In the genomic region with DNA sequence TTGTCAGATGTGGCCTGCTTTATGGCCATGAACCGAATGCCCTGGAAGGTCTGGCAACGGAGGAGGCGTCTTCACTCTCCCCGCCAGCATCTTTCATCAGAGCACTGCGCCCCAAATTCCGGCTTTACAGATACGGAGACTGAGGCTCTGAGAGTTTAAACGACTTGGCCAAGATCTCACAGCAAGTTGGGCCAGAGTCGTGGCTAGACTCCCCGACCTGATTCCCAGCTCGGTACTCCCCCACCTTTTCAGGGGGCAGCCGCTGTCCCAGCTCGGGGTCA, we compare ENCODE assay signal across 8 cellular contexts. TPM values are rescaled to one million over a fixed set of nuclear protein-coding genes. Genes with fewer than 3 reads are reported as not detected.
DNase-seq lines count a peak whose midpoint lies in the region; ATAC-seq and TF ChIP-seq lines count a peak whose summit lies in the region.

No MANE protein-coding gene starts in this region.

- H3K9ac ChIP-seq in adipocyte (ENCODE audit: low read length) (no peak overlapping the region), subcutaneous abdominal adipose tissue (ENCODE audit: low read length in 5 of 5) (no peak overlapping the region)

- no peak for ATAC-seq in HG03095 (IDR thresholded peaks at IDR 0.05; ENCODE audit: unreplicated experiment)

- intact Hi-C loops in lower leg skin (cut with DNase I; ENCODE audit: low total_unique reads) = loop anchor here (5.0 to 10.0 kb wide), 2 partner anchors 50 to 62 kb away; no protein-coding TSS in a partner anchor

- H3K27me3 ChIP-seq in adipocyte (replicated peaks; ENCODE audit: control insufficient read depth, insufficient read depth, low read length) (peaks cover 57% of the 10 kb centered on the region), subcutaneous abdominal adipose tissue (ENCODE audit: control insufficient read depth in 5 of 5, insufficient read depth in 4 of 5, low read length in 5 of 5) (peaks cover 28 to 62% (median 56%) of the 10 kb centered on the region in 5 donors)

- H3K36me3 ChIP-seq in adipocyte (ENCODE audit: control insufficient read depth, insufficient read depth, low read length, severe bottlenecking) = no peaks in the 10 kb centered on the region
- H3K36me3 ChIP-seq in subcutaneous abdominal adipose tissue (ENCODE audit: control insufficient read depth in 5 of 5, insufficient read depth in 5 of 5, low read length in 5 of 5) = no peaks in the 10 kb centered on the region

- H3K4me3 ChIP-seq in adipocyte (ENCODE audit: low read length) (peak overlapping the region; percentile 65), lower leg skin (ENCODE audit: low read depth, poor library complexity, severe bottlenecking) (peak overlapping the region; percentile 6), subcutaneous abdominal adipose tissue (ENCODE audit: low read depth in 1 of 5, low read length in 5 of 5) (peak overlapping the region; percentile 36 to 58 (median 52))

- WGBS in lower leg skin, 2 donors = 3% methylated on average over 5 to 13 of the region's 13 CpGs

- DNase-seq in activated CD4-positive, alpha-beta T cell treated with anti-CD3 and anti-CD28 coated beads for 48 hours = peak; percentile 8
- no peak for DNase-seq in activated CD4-positive, alpha-beta T cell treated with anti-CD3 and anti-CD28 coated beads, Interleukin-2, amount 50 U/mL, for 1 hour
- DNase-seq in adipocyte (ENCODE audit: low read depth) (no peak), lower leg skin (ENCODE audit: low spot score in 2 of 2) (no peak), NCI-H524 treated with DMSO at 0.1 percent for 48 hours (lab: John Stamatoyannopoulos, UW) (no peak), DMS153 (lab: John Stamatoyannopoulos, UW) (no peak)

- no peak for TF ChIP-seq CTCF in lower leg skin (IDR thresholded peaks at IDR 0.05)

- H3K4me1 ChIP-seq in adipocyte (ENCODE audit: control insufficient read depth, insufficient read depth, low read length) = peaks cover 13% of the 10 kb centered on the region
- peaks cover 0 to 33% (median 32%) of the 10 kb centered on the region in 5 donors for H3K4me1 ChIP-seq in subcutaneous abdominal adipose tissue (ENCODE audit: control insufficient read depth in 5 of 5, insufficient read depth in 5 of 5, low read length in 5 of 5)

- H3K9me3 ChIP-seq in adipocyte (ENCODE audit: control insufficient read depth, low read length) (no peaks in the 10 kb centered on the region), subcutaneous abdominal adipose tissue (ENCODE audit: control insufficient read depth in 5 of 5, low read length in 5 of 5) (no peaks in the 10 kb centered on the region)

- no peak for TF ChIP-seq POLR2A in lower leg skin (IDR thresholded peaks at IDR 0.05)

- no peak overlapping the region for H3K27ac ChIP-seq in subcutaneous abdominal adipose tissue (ENCODE audit: low read depth, low read length)

RNA-seq across cellular contexts. Expression of a gene that starts 1.7 kb away (rescaled TPM):
- total RNA-seq in lower leg skin = 10 to 100 TPM in 3 of 4 donors, 1 to 10 TPM in 1; 3.0 to 40.5 (median 19.1) TPM

Comparison
In these comparisons a context has a peak if more than half of its experiments do, and no peak if none do; other contexts are left out.
1. H3K4me3 ChIP-seq: peak in every context shown above with its lines; median percentile 65 in adipocyte; 52 in subcutaneous abdominal adipose tissue; 6 in lower leg skin.